In the genomic region with DNA sequence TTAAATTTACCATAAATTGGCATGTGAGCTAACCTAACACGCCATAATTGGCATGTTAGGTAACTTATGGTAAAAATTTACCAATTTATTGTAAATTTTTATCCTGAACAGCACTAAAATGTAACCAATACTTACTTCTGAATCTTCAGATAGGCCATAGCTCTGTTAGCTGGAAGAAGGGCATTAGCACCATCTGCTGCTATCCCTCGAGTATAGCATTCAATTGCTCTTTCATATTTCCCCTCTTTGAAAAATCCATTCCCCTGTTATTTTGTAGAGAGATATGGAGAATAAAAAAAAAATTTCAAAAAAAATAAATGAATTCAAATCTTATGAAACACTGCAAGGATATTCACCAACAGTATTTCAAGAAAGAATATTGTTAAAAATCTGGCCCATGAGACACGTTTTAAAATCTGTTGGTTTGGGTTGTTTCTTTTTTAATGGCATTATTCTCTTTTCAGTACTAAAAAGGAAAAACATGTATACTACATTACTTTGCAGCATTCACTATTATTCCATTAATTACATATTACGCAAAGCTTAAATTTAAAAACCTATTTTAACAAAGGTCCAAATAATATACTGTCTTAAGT, we compare ENCODE assay signal across 9 cellular contexts. TPM values are rescaled to one million over a fixed set of nuclear protein-coding genes. Genes with fewer than 3 reads are reported as not detected.
DNase-seq lines count a peak whose midpoint lies in the region; ATAC-seq and TF ChIP-seq lines count a peak whose summit lies in the region.
"Had no signal": no experiment of that assay in that cellular context is flagged by ENCODE, and none has a peak within 500 bp of the region (broad histone marks: within the 10 kb centered on the region; RNA-seq: fewer than 3 reads in every experiment).

No MANE protein-coding gene starts in this region.

- TF ChIP-seq CTCF in CD8-positive, alpha-beta T cell (IDR thresholded peaks at IDR 0.05), result peak; percentile 76
- peak; percentile 73 for TF ChIP-seq CTCF in brain microvascular endothelial cell (IDR thresholded peaks at IDR 0.05; ENCODE audit: low read depth, low read length, missing control alignments)

- peak; percentile 66 for ATAC-seq in CD8-positive, alpha-beta T cell
- ATAC-seq in GM19395 (IDR thresholded peaks at IDR 0.05; ENCODE audit: unreplicated experiment) (peak; percentile 50), HG02970 (IDR thresholded peaks at IDR 0.05; ENCODE audit: low FRiP score, unreplicated experiment) (no peak), HG03139 (IDR thresholded peaks at IDR 0.05; ENCODE audit: unreplicated experiment) (no peak)

- H3K4me3 Mint-ChIP-seq in CD8-positive, alpha-beta T cell, result no peak overlapping the region

- H3K9me3 Mint-ChIP-seq in CD8-positive, alpha-beta T cell, result no peaks in the 10 kb centered on the region

- H3K27me3 ChIP-seq in CD8-positive, alpha-beta T cell (ENCODE audit: insufficient read depth, low read length), result no peaks in the 10 kb centered on the region
- no peaks in the 10 kb centered on the region for H3K27me3 ChIP-seq in brain microvascular endothelial cell (replicated peaks)

- in situ Hi-C loops in brain microvascular endothelial cell (cut with HindIII; ENCODE audit: low pct_ligation_motif_present, low sequenced_read_pairs), result no loop called here

- H3K27ac Mint-ChIP-seq in CD8-positive, alpha-beta T cell, result no peak overlapping the region

- intact Hi-C loops in CD8-positive, alpha-beta T cell (cut with DNase I, micrococcal nuclease), result loop anchor here (1.0 to 5.0 kb wide), 7 partner anchors 34 to 1344 kb away; no protein-coding TSS in a partner anchor

- peak in 1 of 7 experiments; percentile 21 for DNase-seq in CD8-positive, alpha-beta T cell
- DNase-seq in NCI-H748 treated with DMSO at 0.1 percent for 48 hours (lab: John Stamatoyannopoulos, UW) (peak; percentile 8), brain microvascular endothelial cell (peak; percentile 34), left kidney (ENCODE audit: low read depth, low spot score) (peak; percentile 47)
- DNase-seq in activated CD4-positive, CD25-positive, alpha-beta regulatory T cell treated with anti-CD3 and anti-CD28 coated beads, Interleukin-2, amount 50 U/mL, for 72 hours, result no peak

- H3K4me1 ChIP-seq in CD8-positive, alpha-beta T cell (ENCODE audit: insufficient read depth, low read length), result no peaks in the 10 kb centered on the region

- H3K4me1 Mint-ChIP-seq in CD8-positive, alpha-beta T cell (ENCODE audit: low read depth), result peaks cover 16% of the 10 kb centered on the region

- no peak overlapping the region for H3K27ac ChIP-seq in CD8-positive, alpha-beta T cell (ENCODE audit: low read depth, low read length)
- no peak overlapping the region for H3K27ac ChIP-seq in brain microvascular endothelial cell

- H3K36me3 Mint-ChIP-seq in CD8-positive, alpha-beta T cell, result peaks cover 57% of the 10 kb centered on the region

- H3K9me3 ChIP-seq in CD8-positive, alpha-beta T cell (ENCODE audit: low read length), result no peaks in the 10 kb centered on the region

- CTCF ChIA-PET in CD8-positive, alpha-beta T cell (lab: Charles Lee), result interaction anchor here (0.7 to 3.9 kb wide), 7 partner anchors 25 to 667 kb away, joined by 3 to 23 read pairs (median 4); no protein-coding TSS in a partner anchor

- POLR2A ChIA-PET in CD8-positive, alpha-beta T cell (lab: Charles Lee), result interaction anchor here (0.8 kb wide), 1 partner anchor 8 kb away, joined by 3 read pairs; no protein-coding TSS in a partner anchor

- H3K4me3 ChIP-seq in CD8-positive, alpha-beta T cell (ENCODE audit: low read depth, low read length), result no peak overlapping the region
- no peak overlapping the region for H3K4me3 ChIP-seq in brain microvascular endothelial cell (ENCODE audit: low read depth, low read length)

- no peaks in the 10 kb centered on the region for H3K27me3 Mint-ChIP-seq in CD8-positive, alpha-beta T cell (ENCODE audit: low read depth)

- H3K36me3 ChIP-seq in CD8-positive, alpha-beta T cell (ENCODE audit: insufficient read depth, low read length), result peaks cover 7% of the 10 kb centered on the region
- peaks cover 5% of the 10 kb centered on the region for H3K36me3 ChIP-seq in brain microvascular endothelial cell (replicated peaks)

RNA-seq across cellular contexts. Expression of gene RPAP3, which starts 19.1 kb away (rescaled TPM):
- total RNA-seq in CD8-positive, alpha-beta T cell, result 10 to 100 TPM; 17.3 to 18.3 TPM

RNA-seq across cellular contexts. Expression of gene ENDOU, which starts 38.5 kb away (rescaled TPM):
- total RNA-seq in CD8-positive, alpha-beta T cell, result under 1 TPM in 1 of 2 experiments, not detected in 1; 0.22 TPM
- total RNA-seq: mononuclear cell had no signal

Comparison
In these comparisons a context has a peak if more than half of its experiments do, and no peak if none do; other contexts are left out.
1. ATAC-seq: peak in CD8-positive, alpha-beta T cell (single experiment) and GM19395 (single experiment); none in HG02970 (single experiment) and HG03139 (single experiment).